ENCODE assay signal across 19 cellular contexts in genomic region chr5:67297376-67297775, GRCh38.
A peak's percentile ranks its signal among the peaks of the same experiment; 100 is the strongest.
DNase-seq lines count a peak whose midpoint lies in the region; ATAC-seq, FAIRE-seq and TF ChIP-seq lines count a peak whose summit lies in the region.
"Had no signal": no experiment of that assay in that cellular context is flagged by ENCODE, and none has a peak within 500 bp of the region (broad histone marks: within the 10 kb centered on the region; RNA-seq: fewer than 3 reads in every experiment).

No MANE protein-coding gene starts in this region.

- H3K27ac ChIP-seq in HepG2 (ENCODE audit: extremely low read length, insufficient read depth, low read length): no peak overlapping the region
- no peak overlapping the region for H3K27ac ChIP-seq in right lobe of liver
- no peak overlapping the region for H3K27ac ChIP-seq in K562 (ENCODE audit: extremely low read depth, low read depth, low read length)
- H3K27ac ChIP-seq in mesendoderm (ENCODE audit: low read depth, low read length): no peak overlapping the region
- H3K27ac ChIP-seq: C4-2B had no signal

- H2AK5ac ChIP-seq in mesendoderm (ENCODE audit: low read length): no peak overlapping the region

- DNase-seq in NCI-H146 (lab: John Stamatoyannopoulos, UW) (peak; percentile 0), NCI-H146 treated with DMSO at 0.1 percent for 48 hours (lab: John Stamatoyannopoulos, UW; ENCODE audit: unreplicated experiment) (no peak), HepG2 (ENCODE audit: low spot score) (no peak), right lobe of liver (no peak), K562 (ENCODE audit: extremely low read depth in 1 of 4, low spot score in 3 of 4) (no peak), mesendoderm (no peak), NCI-H128 (lab: John Stamatoyannopoulos, UW; ENCODE audit: unreplicated experiment) (no peak)
- DNase-seq: COR-L47; DND-41; GDM1; HCEC 1CT; NCI-H187 treated with DMSO at 0.1 percent for 48 hours; NCI-H446; NK-92 treated with Interleukin-12 subunit alpha and Interleukin-12 subunit beta, amount 100 ng/mL, for 24 hours; T-helper 17 cell had no signal

- H3K36me3 ChIP-seq in HepG2 (replicated peaks in 1 of 2; ENCODE audit: control insufficient read depth in 1 of 2, insufficient read depth in 2 of 2, low read length in 2 of 2) (no peaks in the 10 kb centered on the region), right lobe of liver (no peaks in the 10 kb centered on the region), K562 (ENCODE audit: control insufficient read depth, insufficient read depth, low read length) (no peaks in the 10 kb centered on the region), mesendoderm (ENCODE audit: control insufficient read depth, insufficient read depth, low read length) (no peaks in the 10 kb centered on the region)

- TF ChIP-seq EP300 in HepG2 (IDR thresholded peaks at IDR 0.05; ENCODE audit: low read depth in 2 of 2, low read length in 2 of 2): no peak
- no peak for TF ChIP-seq EP300 in HepG2 (CRISPR knock-in tag; IDR thresholded peaks at IDR 0.05; ENCODE audit: borderline replicate concordance)
- TF ChIP-seq EP300 in K562 (IDR thresholded peaks at IDR 0.05; ENCODE audit: low read length): no peak

- no peak overlapping the region for H2BK5ac ChIP-seq in mesendoderm (ENCODE audit: low read length)

- TF ChIP-seq RAD21 in HepG2 (CRISPR knock-in tag; IDR thresholded peaks at IDR 0.05) (no peak), K562 (CRISPR knock-in tag; conservative IDR thresholded peaks at IDR 0.05 in 1 of 2, IDR thresholded peaks at IDR 0.05 in 1 of 2) (no peak)

- in situ Hi-C loops in HepG2 (cut with HindIII; ENCODE audit: extremely low pct_ligation_motif_present, low pct_unique_long_range_greater_than_20kb) (no loop called here), K562 (cut with MboI) (no loop called here)

- no peak overlapping the region for H3K18ac ChIP-seq in mesendoderm (ENCODE audit: low read length)

- H2AFZ ChIP-seq in HepG2 (ENCODE audit: low read length): no peak overlapping the region
- no peak overlapping the region for H2AFZ ChIP-seq in K562 (ENCODE audit: low read depth, low read length)

- CTCF ChIA-PET in HepG2 (lab: Yijun Ruan, JAX; ENCODE audit: low intra/inter-chr PET ratio, low total read pairs) (no interaction called here), K562 (lab: Yijun Ruan, JAX; ENCODE audit: low intra/inter-chr PET ratio) (no interaction called here)

- no peak overlapping the region for H4K8ac ChIP-seq in mesendoderm (ENCODE audit: low read depth, low read length)

- ATAC-seq in HepG2 (no peak), right lobe of liver (no peak), K562 (no peak), HG02852 (IDR thresholded peaks at IDR 0.05; ENCODE audit: unreplicated experiment) (no peak)
- ATAC-seq: SK-N-SH treated with all-trans-retinoic acid at 6 μM for 48 hours, T-helper 17 cell had no signal

- no peak for TF ChIP-seq CTCF in HepG2 (CRISPR knock-in tag; IDR thresholded peaks at IDR 0.05)
- TF ChIP-seq CTCF in right lobe of liver (IDR thresholded peaks at IDR 0.05): no peak
- TF ChIP-seq CTCF in K562 (IDR thresholded peaks at IDR 0.05 in 2 of 3, conservative IDR thresholded peaks at IDR 0.05 in 1 of 3; ENCODE audit: insufficient read depth in 2 of 3, low read depth in 1 of 3, low read length in 3 of 3): no peak

- no peak overlapping the region for H3K56ac ChIP-seq in mesendoderm (ENCODE audit: low read length)

- no peaks in the 10 kb centered on the region for H4K20me1 ChIP-seq in HepG2 (ENCODE audit: insufficient read depth, low read length)
- H4K20me1 ChIP-seq in K562 (replicated peaks; ENCODE audit: control insufficient read depth, insufficient read depth, low read length): no peaks in the 10 kb centered on the region

- no peak overlapping the region for H3K4me2 ChIP-seq in HepG2 (ENCODE audit: low read depth, low read length)
- no peak overlapping the region for H3K4me2 ChIP-seq in K562 (ENCODE audit: insufficient read depth, low read length)
- no peak overlapping the region for H3K4me2 ChIP-seq in mesendoderm (ENCODE audit: low read length)

- no peaks in the 10 kb centered on the region for H3K9me1 ChIP-seq in K562 (ENCODE audit: control insufficient read depth, insufficient read depth, low read length)

- no peaks in the 10 kb centered on the region for H3K79me1 ChIP-seq in mesendoderm (ENCODE audit: low read length)

- H2BK15ac ChIP-seq in mesendoderm (replicated peaks; ENCODE audit: low read depth): no peak overlapping the region

- no peak overlapping the region for H3K23ac ChIP-seq in mesendoderm (ENCODE audit: low read length)

- H3K79me2 ChIP-seq in HepG2 (ENCODE audit: insufficient read depth, low read length): no peaks in the 10 kb centered on the region
- H3K79me2 ChIP-seq in K562 (ENCODE audit: control insufficient read depth, insufficient read depth, low read length): no peaks in the 10 kb centered on the region
- H3K79me2 ChIP-seq in mesendoderm (ENCODE audit: control insufficient read depth, insufficient read depth, low read length): no peaks in the 10 kb centered on the region

- H3K4me3 ChIP-seq in HepG2 (replicated peaks in 1 of 3; ENCODE audit: insufficient read depth in 1 of 3, low read depth in 2 of 3, low read length in 3 of 3) (no peak overlapping the region), right lobe of liver (no peak overlapping the region), K562 (no peak overlapping the region), mesendoderm (ENCODE audit: low read length) (no peak overlapping the region)

- no peak overlapping the region for H4K5ac ChIP-seq in mesendoderm (ENCODE audit: low read length)

- WGBS in HepG2 (ENCODE audit: low lambda C conversion rate): 0% methylated on average over 4 of the region's 4 CpGs
- 38% methylated on average over 4 of the region's 4 CpGs for WGBS in right lobe of liver (ENCODE audit: insufficient coverage, low coverage, low lambda C conversion rate, missing lambda C conversion rate)
- WGBS in K562 (ENCODE audit: insufficient coverage, low coverage, missing lambda C conversion rate): 2% methylated on average over 4 of the region's 4 CpGs
- no CpG with 5 or more reads among the region's 4 CpGs for WGBS in mesendoderm (ENCODE audit: extremely low coverage, insufficient coverage, low lambda C conversion rate)

- FAIRE-seq in HepG2 (lab: Jason Lieb, UNC): no peak
- no peak for FAIRE-seq in K562 (lab: Jason Lieb, UNC)
- FAIRE-seq: A204.1 had no signal

- no TSS peak for BruUV-seq in HepG2 (replicated peaks; lab: Mats Ljungman, UMichigan)
- BruUV-seq in K562 (replicated peaks; lab: Mats Ljungman, UMichigan): no TSS peak

- H3K27me3 ChIP-seq in HepG2 (ENCODE audit: control insufficient read depth in 1 of 2, insufficient read depth in 2 of 2, low read length in 2 of 2): no peaks in the 10 kb centered on the region; a peak in 1 of 5 replicates
- H3K27me3 ChIP-seq in right lobe of liver: no peaks in the 10 kb centered on the region
- no peaks in the 10 kb centered on the region for H3K27me3 ChIP-seq in K562 (ENCODE audit: control insufficient read depth in 2 of 2, insufficient read depth in 2 of 2, low read length in 2 of 2)
- H3K27me3 ChIP-seq in mesendoderm (ENCODE audit: insufficient read depth, low read length, poor library complexity): no peaks in the 10 kb centered on the region

- TF ChIP-seq POLR2A in HepG2 (IDR thresholded peaks at IDR 0.05; ENCODE audit: insufficient read depth in 1 of 2, low read depth in 2 of 2, low read length in 2 of 2) (no peak), right lobe of liver (IDR thresholded peaks at IDR 0.05) (no peak), K562 (conservative IDR thresholded peaks at IDR 0.05) (no peak)

- H3K9me3 ChIP-seq in HepG2 (ENCODE audit: low read length) (no peaks in the 10 kb centered on the region), right lobe of liver (no peaks in the 10 kb centered on the region), K562 (replicated peaks; ENCODE audit: control insufficient read depth, insufficient read depth, low read depth, low read length) (no peaks in the 10 kb centered on the region)

- H3K4me1 ChIP-seq in HepG2 (ENCODE audit: insufficient read depth, low read length) (no peaks in the 10 kb centered on the region), right lobe of liver (no peaks in the 10 kb centered on the region), K562 (replicated peaks in 1 of 2; ENCODE audit: control insufficient read depth in 2 of 2, insufficient read depth in 2 of 2, low read length in 2 of 2) (no peaks in the 10 kb centered on the region), mesendoderm (ENCODE audit: control insufficient read depth, low read depth, low read length) (no peaks in the 10 kb centered on the region)

- POLR2A ChIA-PET in HepG2 (lab: Yijun Ruan, JAX) (no interaction called here), K562 (lab: Yijun Ruan, JAX) (interaction anchor here (0.6 kb wide), 1 partner anchor 1176 kb away, joined by 3 read pairs; no protein-coding TSS in a partner anchor)

- intact Hi-C loops in HepG2 (cut with micrococcal nuclease; ENCODE audit: unreplicated experiment): no loop called here
- intact Hi-C loops in right lobe of liver (cut with DNase I): no loop called here
- intact Hi-C loops in K562 (cut with micrococcal nuclease): no loop called here

- no peak overlapping the region for H2BK120ac ChIP-seq in mesendoderm (ENCODE audit: low read depth, low read length)

- H3K9ac ChIP-seq in HepG2 (ENCODE audit: insufficient read depth, low read depth, low read length): no peak overlapping the region
- H3K9ac ChIP-seq in K562 (ENCODE audit: insufficient read depth in 1 of 2, low read depth in 2 of 2, low read length in 2 of 2): no peak overlapping the region
- H3K9ac ChIP-seq in mesendoderm (ENCODE audit: low read length): no peak overlapping the region

- H3K4ac ChIP-seq in mesendoderm (ENCODE audit: low read depth, low read length): no peak overlapping the region

TF ChIP-seq in HepG2, 621 proteins besides CTCF, POLR2A, EP300 and RAD21 (continues in another document):
- TF ChIP-seq LCORL (IDR thresholded peaks at IDR 0.05): peak; percentile 87
- TF ChIP-seq LCORL (CRISPR knock-in tag; IDR thresholded peaks at IDR 0.05): no peak
